In genomic region chr14:102225386-102225785, GRCh38 we compare ENCODE assay signal across 19 cellular contexts.
DNase-seq lines count a peak whose midpoint lies in the region; ATAC-seq, FAIRE-seq and TF ChIP-seq lines count a peak whose summit lies in the region.
"Had no signal": no experiment of that assay in that cellular context is flagged by ENCODE, and none has a peak within 500 bp of the region (broad histone marks: within the 10 kb centered on the region; RNA-seq: fewer than 3 reads in every experiment).

No MANE protein-coding gene starts in this region.

- TSS peak; percentile 10 for BruUV-seq in MCF 10A (replicated peaks; lab: Mats Ljungman, UMichigan)

- H3K27me3 Mint-ChIP-seq in MCF 10A (ENCODE audit: insufficient read depth, unreplicated experiment) = no peaks in the 10 kb centered on the region

- H3K4me1 ChIP-seq in breast epithelium = no peaks in the 10 kb centered on the region
- H3K4me1 ChIP-seq: Peyer's patch had no signal

- ATAC-seq in HG02571 (IDR thresholded peaks at IDR 0.05; ENCODE audit: unreplicated experiment) = no peak
- ATAC-seq: GM23338 had no signal

- no peak for DNase-seq in MCF 10A (ENCODE audit: unreplicated experiment)
- no peak for DNase-seq in breast epithelium (ENCODE audit: low spot score in 2 of 2)
- DNase-seq in bronchial epithelial cell (ENCODE audit: low read depth) = no peak
- peak; percentile 78 for DNase-seq in kidney tubule cell (ENCODE audit: low spot score)
- DNase-seq in activated CD4-positive, CD25-positive, alpha-beta regulatory T cell (lab: John Stamatoyannopoulos, UW) = no peak
- no peak for DNase-seq in amniotic stem cell (lab: John Stamatoyannopoulos, UW)
- no peak for DNase-seq in OCI-M1 (lab: John Stamatoyannopoulos, UW)
- DNase-seq: 8988T, DMS 273 treated with DMSO at 0.1 percent for 48 hours, GF-D8, KG1, NCI-H1436 treated with DMSO at 0.1 percent for 48 hours, NCI-H2029 treated with DMSO at 0.1 percent for 48 hours, NCI-H510A, Peyer's patch, SHP77 had no signal

- no peak overlapping the region for H3K27ac ChIP-seq in breast epithelium
- H3K27ac ChIP-seq: Peyer's patch had no signal

- H3K27me3 ChIP-seq in breast epithelium (no peaks in the 10 kb centered on the region), bronchial epithelial cell (ENCODE audit: control insufficient read depth, insufficient read depth, low read length) (no peaks in the 10 kb centered on the region)
- H3K27me3 ChIP-seq: Peyer's patch had no signal

- H3K9me3 Mint-ChIP-seq in MCF 10A (ENCODE audit: unreplicated experiment) = no peaks in the 10 kb centered on the region
- H3K9me3 Mint-ChIP-seq: GM23338 had no signal

- no peak overlapping the region for H3K4me3 Mint-ChIP-seq in MCF 10A (ENCODE audit: unreplicated experiment)
- H3K4me3 Mint-ChIP-seq: GM23338 had no signal

- CTCF ChIA-PET in MCF 10A (lab: Yijun Ruan, JAX) = no interaction called here

- TF ChIP-seq CTCF in MCF 10A (IDR thresholded peaks at IDR 0.05; ENCODE audit: unreplicated experiment) (no peak), breast epithelium (IDR thresholded peaks at IDR 0.05) (no peak), bronchial epithelial cell (IDR thresholded peaks at IDR 0.05; ENCODE audit: insufficient read depth, low read length, severe bottlenecking) (no peak)

- peak; percentile 28 for FAIRE-seq in bronchial epithelial cell (lab: Jason Lieb, UNC)
- FAIRE-seq: GM12891 had no signal

- no peaks in the 10 kb centered on the region for H3K9me3 ChIP-seq in breast epithelium
- H3K9me3 ChIP-seq: Peyer's patch had no signal

- H3K27ac Mint-ChIP-seq in MCF 10A (ENCODE audit: low read depth, unreplicated experiment) = no peak overlapping the region
- H3K27ac Mint-ChIP-seq: GM23338 had no signal

- TF ChIP-seq POLR2A in breast epithelium (IDR thresholded peaks at IDR 0.05) = no peak

- no peaks in the 10 kb centered on the region for H3K4me1 Mint-ChIP-seq in MCF 10A (ENCODE audit: insufficient read depth, unreplicated experiment)

- peaks cover 34% of the 10 kb centered on the region for H3K36me3 Mint-ChIP-seq in MCF 10A (ENCODE audit: insufficient read depth, unreplicated experiment)

- H3K4me3 ChIP-seq in breast epithelium = no peak overlapping the region
- no peak overlapping the region for H3K4me3 ChIP-seq in bronchial epithelial cell (ENCODE audit: low read depth, low read length)
- H3K4me3 ChIP-seq: GM23338, Peyer's patch had no signal

- POLR2A ChIA-PET in MCF 10A (lab: Yijun Ruan, JAX) = interaction anchor here (0.6 kb wide), 1 partner anchor 46 kb away, joined by 5 read pairs; no protein-coding TSS in a partner anchor

- H3K36me3 ChIP-seq in breast epithelium = no peaks in the 10 kb centered on the region
- no peaks in the 10 kb centered on the region for H3K36me3 ChIP-seq in bronchial epithelial cell (ENCODE audit: control insufficient read depth, insufficient read depth, low read length)

- intact Hi-C loops in MCF 10A (cut with micrococcal nuclease) (no loop called here), breast epithelium (cut with DNase I; ENCODE audit: low total_unique reads) (no loop called here)
